24 cellular contexts compared by ENCODE assay signal in the genomic region with DNA sequence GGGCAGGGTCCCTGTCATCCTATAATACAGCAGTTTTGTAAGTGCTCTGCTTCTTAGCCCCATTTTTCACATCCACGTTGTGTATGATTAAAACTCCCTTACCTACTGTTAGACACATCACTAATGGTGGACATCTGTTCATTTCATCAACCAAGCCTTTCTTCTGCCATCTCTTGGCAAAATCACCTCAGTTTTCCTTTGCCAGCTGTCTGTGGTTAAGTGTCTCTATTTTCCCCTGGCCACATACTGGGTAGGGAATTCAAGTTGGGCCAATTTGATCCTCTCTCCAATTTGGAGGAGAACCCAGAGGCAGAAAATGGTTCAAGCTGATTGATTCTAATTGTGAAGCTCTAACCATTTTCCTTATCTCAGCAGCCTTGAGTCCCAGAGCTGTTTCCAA.
"Had no signal": no experiment of that assay in that cellular context is flagged by ENCODE, and none has a peak within 500 bp of the region (broad histone marks: within the 10 kb centered on the region; RNA-seq: fewer than 3 reads in every experiment).

No MANE protein-coding gene starts in this region.

- DNase-seq: colonic mucosa; dermis blood vessel endothelial cell; effector memory CD4-positive, alpha-beta T cell; foreskin keratinocyte; heart left ventricle; kidney; naive B cell; pancreas; right lobe of liver; stimulated activated CD4-positive, alpha-beta T cell treated with anti-CD3 and anti-CD28 coated beads, Interleukin-12 subunit alpha, Interleukin-12 subunit beta, amount 100 ng/mL, for 4 hours; stimulated activated CD4-positive, alpha-beta T cell treated with anti-CD3 and anti-CD28 coated beads, Interleukin-1b, Interleukin-23, amount 100 ng/mL, for 48 hours; stimulated activated CD4-positive, alpha-beta T cell treated with anti-CD3 and anti-CD28 coated beads, Interleukin-4, amount 100 ng/mL, for 24 hours; stimulated activated naive CD4-positive, alpha-beta T cell treated with Interleukin-2 at 50 U/mL for 16 hours; substantia nigra; testis; tibial artery; upper lobe of left lung had no signal

- H3K4me2 ChIP-seq: hepatocyte, smooth muscle cell had no signal

- H3K9me3 ChIP-seq: colonic mucosa, esophagus muscularis mucosa, gastroesophageal sphincter, heart left ventricle, neutrophil, pancreas, right lobe of liver, testis, tibial artery, upper lobe of left lung had no signal

- H3K4me1 ChIP-seq: colonic mucosa, esophagus muscularis mucosa, foreskin keratinocyte, gastroesophageal sphincter, pancreas, right lobe of liver, testis, tibial artery, upper lobe of left lung had no signal

- H3K36me3 ChIP-seq: colonic mucosa, esophagus muscularis mucosa, gastroesophageal sphincter, heart left ventricle, neutrophil, pancreas, right lobe of liver, tibial artery, upper lobe of left lung had no signal

- H3K79me2 ChIP-seq: hepatocyte had no signal

- FAIRE-seq: endothelial cell of umbilical vein, kidney, pancreas had no signal

- H3K27ac ChIP-seq: colonic mucosa, esophagus muscularis mucosa, foreskin keratinocyte, gastroesophageal sphincter, heart left ventricle, hepatocyte, neutrophil, pancreas, right lobe of liver, testis, tibial artery, upper lobe of left lung had no signal

- H3K4me3 ChIP-seq: colonic mucosa, esophagus muscularis mucosa, gastroesophageal sphincter, heart left ventricle, hepatocyte, lung, pancreas, right lobe of liver, smooth muscle cell, testis, tibial artery, upper lobe of left lung had no signal

- H3K27me3 ChIP-seq: colonic mucosa, esophagus muscularis mucosa, foreskin keratinocyte, gastroesophageal sphincter, heart left ventricle, hepatocyte, neutrophil, pancreas, right lobe of liver, testis, tibial artery, upper lobe of left lung had no signal

- H2AFZ ChIP-seq: hepatocyte had no signal
